Comparison of ENCODE assay signal across 18 cellular contexts in the genomic region with DNA sequence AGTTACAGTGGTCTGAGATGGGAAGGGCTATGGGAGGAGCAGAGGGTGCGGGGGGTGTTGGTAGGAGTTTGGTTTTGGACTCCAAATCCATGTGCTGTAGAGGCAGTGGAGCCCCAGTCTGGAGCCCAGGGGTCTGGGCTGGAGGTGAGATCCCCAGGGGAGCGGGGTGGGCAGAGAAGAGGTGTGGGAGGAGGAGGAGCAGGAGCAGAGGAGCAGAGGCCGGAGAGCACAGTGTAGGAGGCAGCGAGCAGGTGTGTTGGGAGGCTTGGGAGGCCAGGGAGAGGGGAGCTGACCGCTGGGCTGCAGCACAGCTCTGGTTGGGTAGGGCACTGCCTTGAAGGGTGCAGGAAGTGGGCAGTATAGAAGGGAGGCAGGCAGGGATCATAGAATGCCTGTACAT. TPM values are rescaled to one million over a fixed set of nuclear protein-coding genes. Genes with fewer than 3 reads are reported as not detected.
DNase-seq lines count a peak whose midpoint lies in the region; ATAC-seq and TF ChIP-seq lines count a peak whose summit lies in the region.
"Had no signal": no experiment of that assay in that cellular context is flagged by ENCODE, and none has a peak within 500 bp of the region (broad histone marks: within the 10 kb centered on the region; RNA-seq: fewer than 3 reads in every experiment).

No MANE protein-coding gene starts in this region.

- peak; percentile 11 for ATAC-seq in activated naive CD8-positive, alpha-beta T cell treated with anti-CD3 and anti-CD28 coated beads, Interleukin-2, amount 50 U/mL, for 24 hours

- DNase-seq in activated naive CD8-positive, alpha-beta T cell treated with anti-CD3 and anti-CD28 coated beads, Interleukin-2, amount 50 U/mL, for 24 hours = no peak
- no peak for DNase-seq in activated naive CD8-positive, alpha-beta T cell treated with anti-CD3 and anti-CD28 coated beads for 36 hours
- DNase-seq in H7 = peak; percentile 43
- DNase-seq in osteoblast (ENCODE audit: insufficient read length, low spot score, missing footprints) = peak; percentile 39
- no peak for DNase-seq in NCI-H2081 treated with DMSO at 0.1 percent for 48 hours (lab: John Stamatoyannopoulos, UW)
- no peak for DNase-seq in NCI-H2029 treated with DMSO at 0.1 percent for 48 hours (lab: John Stamatoyannopoulos, UW)
- DNase-seq: BE2C; C1 segment of cervical spinal cord; CD4-positive, CD25-positive, alpha-beta regulatory T cell; CD8-positive, alpha-beta memory T cell; COR-L47; DMS 273 treated with DMSO at 0.1 percent for 48 hours; DMS79; GF-D8; KBM-7 had no signal

- no peaks in the 10 kb centered on the region for H3K36me3 Mint-ChIP-seq in activated naive CD8-positive, alpha-beta T cell treated with anti-CD3 and anti-CD28 coated beads, Interleukin-2, amount 50 U/mL, for 24 hours (ENCODE audit: low read depth)
- no peaks in the 10 kb centered on the region for H3K36me3 Mint-ChIP-seq in activated naive CD8-positive, alpha-beta T cell treated with anti-CD3 and anti-CD28 coated beads for 36 hours
- no peaks in the 10 kb centered on the region for H3K36me3 Mint-ChIP-seq in dendritic cell treated with granulocyte-macrophage colony-stimulating factor and Interleukin-4, amounts not matched to agents 40 ng/mL and 50 ng/mL, for 4 days (ENCODE audit: low read depth)
- H3K36me3 Mint-ChIP-seq: CD4-positive, CD25-positive, alpha-beta regulatory T cell; CD8-positive, alpha-beta memory T cell; IgD-negative memory B cell had no signal

- no peak overlapping the region for H3K4me2 ChIP-seq in osteoblast (ENCODE audit: insufficient read depth, low read length)

- H3K36me3 ChIP-seq in H7 (replicated peaks; ENCODE audit: control insufficient read depth, insufficient read depth, low read length) = no peaks in the 10 kb centered on the region
- no peaks in the 10 kb centered on the region for H3K36me3 ChIP-seq in osteoblast (ENCODE audit: insufficient read depth, low read length)
- H3K36me3 ChIP-seq: BE2C, HAP-1 had no signal

- H3K27me3 Mint-ChIP-seq in activated naive CD8-positive, alpha-beta T cell treated with anti-CD3 and anti-CD28 coated beads, Interleukin-2, amount 50 U/mL, for 24 hours = peaks cover 12% of the 10 kb centered on the region
- peaks cover 7% of the 10 kb centered on the region for H3K27me3 Mint-ChIP-seq in activated naive CD8-positive, alpha-beta T cell treated with anti-CD3 and anti-CD28 coated beads for 36 hours
- H3K27me3 Mint-ChIP-seq in dendritic cell treated with granulocyte-macrophage colony-stimulating factor and Interleukin-4, amounts not matched to agents 40 ng/mL and 50 ng/mL, for 4 days = peaks cover 50% of the 10 kb centered on the region

- H3K79me2 ChIP-seq in osteoblast (ENCODE audit: insufficient read depth, low read length) = no peaks in the 10 kb centered on the region

- H3K27me3 ChIP-seq in H7 (ENCODE audit: control insufficient read depth, insufficient read depth, low read length) = no peaks in the 10 kb centered on the region
- peaks cover 49% of the 10 kb centered on the region for H3K27me3 ChIP-seq in osteoblast (ENCODE audit: insufficient read depth, low read length)
- H3K27me3 ChIP-seq: BE2C had no signal

- no peak overlapping the region for H3K27ac Mint-ChIP-seq in activated naive CD8-positive, alpha-beta T cell treated with anti-CD3 and anti-CD28 coated beads, Interleukin-2, amount 50 U/mL, for 24 hours
- no peak overlapping the region for H3K27ac Mint-ChIP-seq in activated naive CD8-positive, alpha-beta T cell treated with anti-CD3 and anti-CD28 coated beads for 36 hours
- H3K27ac Mint-ChIP-seq in dendritic cell treated with granulocyte-macrophage colony-stimulating factor and Interleukin-4, amounts not matched to agents 40 ng/mL and 50 ng/mL, for 4 days = peak overlapping the region; percentile 26
- H3K27ac Mint-ChIP-seq: CD4-positive, CD25-positive, alpha-beta regulatory T cell; IgD-negative memory B cell had no signal

- intact Hi-C loops in dendritic cell treated with granulocyte-macrophage colony-stimulating factor and Interleukin-4, amounts not matched to agents 40 ng/mL and 50 ng/mL, for 4 days (cut with micrococcal nuclease) = no loop called here

- no peaks in the 10 kb centered on the region for H3K4me1 ChIP-seq in osteoblast (ENCODE audit: insufficient read depth, low read length)
- H3K4me1 ChIP-seq: HAP-1 had no signal

- H3K4me3 ChIP-seq in H7 (ENCODE audit: insufficient read depth, low read depth, low read length) (no peak overlapping the region), osteoblast (ENCODE audit: insufficient read depth, low read length) (no peak overlapping the region)
- H3K4me3 ChIP-seq: HAP-1 had no signal

- H3K4me3 Mint-ChIP-seq in activated naive CD8-positive, alpha-beta T cell treated with anti-CD3 and anti-CD28 coated beads, Interleukin-2, amount 50 U/mL, for 24 hours = no peak overlapping the region
- no peak overlapping the region for H3K4me3 Mint-ChIP-seq in activated naive CD8-positive, alpha-beta T cell treated with anti-CD3 and anti-CD28 coated beads for 36 hours
- H3K4me3 Mint-ChIP-seq in dendritic cell treated with granulocyte-macrophage colony-stimulating factor and Interleukin-4, amounts not matched to agents 40 ng/mL and 50 ng/mL, for 4 days = no peak overlapping the region
- H3K4me3 Mint-ChIP-seq: CD4-positive, CD25-positive, alpha-beta regulatory T cell; CD8-positive, alpha-beta memory T cell; IgD-negative memory B cell had no signal

- H4K20me1 ChIP-seq in osteoblast (ENCODE audit: insufficient read depth, low read length) = no peaks in the 10 kb centered on the region

- no peak overlapping the region for H3K27ac ChIP-seq in osteoblast (ENCODE audit: low read depth, low read length)

- no peaks in the 10 kb centered on the region for H3K9me3 ChIP-seq in osteoblast (ENCODE audit: low read depth, low read length)
- H3K9me3 ChIP-seq: BE2C, HAP-1 had no signal

- no peaks in the 10 kb centered on the region for H3K9me3 Mint-ChIP-seq in activated naive CD8-positive, alpha-beta T cell treated with anti-CD3 and anti-CD28 coated beads, Interleukin-2, amount 50 U/mL, for 24 hours
- H3K9me3 Mint-ChIP-seq in activated naive CD8-positive, alpha-beta T cell treated with anti-CD3 and anti-CD28 coated beads for 36 hours = no peaks in the 10 kb centered on the region
- no peaks in the 10 kb centered on the region for H3K9me3 Mint-ChIP-seq in dendritic cell treated with granulocyte-macrophage colony-stimulating factor and Interleukin-4, amounts not matched to agents 40 ng/mL and 50 ng/mL, for 4 days
- H3K9me3 Mint-ChIP-seq: CD8-positive, alpha-beta memory T cell; IgD-negative memory B cell had no signal

- H2AFZ ChIP-seq in osteoblast (ENCODE audit: low read length) = no peak overlapping the region

- H3K4me1 Mint-ChIP-seq in activated naive CD8-positive, alpha-beta T cell treated with anti-CD3 and anti-CD28 coated beads, Interleukin-2, amount 50 U/mL, for 24 hours = no peaks in the 10 kb centered on the region
- H3K4me1 Mint-ChIP-seq in activated naive CD8-positive, alpha-beta T cell treated with anti-CD3 and anti-CD28 coated beads for 36 hours = no peaks in the 10 kb centered on the region
- peaks cover 28% of the 10 kb centered on the region for H3K4me1 Mint-ChIP-seq in dendritic cell treated with granulocyte-macrophage colony-stimulating factor and Interleukin-4, amounts not matched to agents 40 ng/mL and 50 ng/mL, for 4 days (ENCODE audit: low read depth)
- H3K4me1 Mint-ChIP-seq: CD4-positive, CD25-positive, alpha-beta regulatory T cell; CD8-positive, alpha-beta memory T cell; IgD-negative memory B cell had no signal

- no peak for TF ChIP-seq CTCF in osteoblast (IDR thresholded peaks at IDR 0.05; ENCODE audit: extremely low read depth, low read depth, low read length)

RNA-seq across cellular contexts. Expression of gene LHX4, which starts 28.9 kb away (rescaled TPM):
- total RNA-seq in activated naive CD8-positive, alpha-beta T cell treated with anti-CD3 and anti-CD28 coated beads for 36 hours = not detected
- total RNA-seq in H7 (2014; rRNA removed; shearing (Covaris generic)) = 1.1 and 2.7 TPM in 2 replicates
- total RNA-seq in osteoblast = not detected in 2 replicates
- total RNA-seq: CD4-positive, CD25-positive, alpha-beta regulatory T cell; CD8-positive, alpha-beta memory T cell had no signal

Comparison
In these comparisons a context has a peak if more than half of its experiments do, and no peak if none do; other contexts are left out.
1. DNase-seq: peak in H7 (single experiment) and osteoblast (single experiment); none in activated naive CD8-positive, alpha-beta T cell treated with anti-CD3 and anti-CD28 coated beads, Interleukin-2, amount 50 U/mL, for 24 hours (single experiment), activated naive CD8-positive, alpha-beta T cell treated with anti-CD3 and anti-CD28 coated beads for 36 hours (single experiment), NCI-H2081 treated with DMSO at 0.1 percent for 48 hours (single experiment) and NCI-H2029 treated with DMSO at 0.1 percent for 48 hours (single experiment).